ENCODE assay signal across 36 cellular contexts in genomic region chr1:151704246-151704645, GRCh38. TPM values are rescaled to one million over a fixed set of nuclear protein-coding genes. Genes with fewer than 3 reads are reported as not detected.
"Had no signal": no experiment of that assay in that cellular context is flagged by ENCODE, and none has a peak within 500 bp of the region (broad histone marks: within the 10 kb centered on the region; RNA-seq: fewer than 3 reads in every experiment).

No MANE protein-coding gene starts in this region.

- H3K27me3 ChIP-seq: esophagus muscularis mucosa, foreskin keratinocyte, gastroesophageal sphincter, heart left ventricle, hepatocyte, right atrium auricular region, stomach, thyroid gland had no signal

- H3K27ac ChIP-seq: coronary artery, esophagus muscularis mucosa, foreskin keratinocyte, gastroesophageal sphincter, heart left ventricle, hepatocyte, parathyroid adenoma, prostate gland, right atrium auricular region, stomach, thyroid gland had no signal

- DNase-seq: dermis blood vessel endothelial cell; effector memory CD4-positive, alpha-beta T cell; foreskin keratinocyte; heart left ventricle; kidney; naive B cell; stimulated activated CD4-positive, alpha-beta T cell treated with anti-CD3 and anti-CD28 coated beads, Interleukin-12 subunit alpha, Interleukin-12 subunit beta, amount 100 ng/mL, for 4 hours; stimulated activated CD4-positive, alpha-beta T cell treated with anti-CD3 and anti-CD28 coated beads, Interleukin-2, amount 100 ng/mL, for 24 hours; stimulated activated CD4-positive, alpha-beta T cell treated with anti-CD3 and anti-CD28 coated beads, Interleukin-4, amount 100 ng/mL, for 24 hours; stimulated activated naive CD4-positive, alpha-beta T cell treated with Interleukin-2 at 50 U/mL for 16 hours; stomach; thyroid gland; trophoblast cell had no signal

- H3K4me3 ChIP-seq: coronary artery, esophagus muscularis mucosa, gastroesophageal sphincter, heart left ventricle, hepatocyte, lung, prostate gland, right atrium auricular region, smooth muscle cell, stomach, thyroid gland had no signal

- H3K27ac Mint-ChIP-seq: memory B cell; natural killer cell treated with Interleukin-12 subunit alpha and Interleukin-12 subunit beta and Interleukin-15 and Interleukin-18, amount 100 ng/mL, for 72 hours had no signal

- H3K9me3 ChIP-seq: esophagus muscularis mucosa, gastroesophageal sphincter, heart left ventricle, prostate gland, right atrium auricular region, stomach, thyroid gland had no signal

- H3K27me3 Mint-ChIP-seq: natural killer cell treated with Interleukin-12 subunit alpha and Interleukin-12 subunit beta and Interleukin-15 and Interleukin-18, amount 100 ng/mL, for 72 hours had no signal

- ATAC-seq: foreskin keratinocyte; gastroesophageal sphincter; heart left ventricle; left lobe of liver; natural killer cell treated with Interleukin-12 subunit alpha and Interleukin-12 subunit beta and Interleukin-15 and Interleukin-18, amount 100 ng/mL, for 72 hours; sciatic nerve; stimulated activated effector memory CD8-positive, alpha-beta T cell treated with anti-CD3 and anti-CD28 coated beads, Interleukin-12 subunit alpha, Interleukin-12 subunit beta, amount 100 ng/mL, for 72 hours had no signal

- H3K9me3 Mint-ChIP-seq: memory B cell; naive B cell; natural killer cell treated with Interleukin-12 subunit alpha and Interleukin-12 subunit beta and Interleukin-15 and Interleukin-18, amount 100 ng/mL, for 72 hours; stimulated activated effector memory CD8-positive, alpha-beta T cell treated with anti-CD3 and anti-CD28 coated beads, Interleukin-12 subunit alpha, Interleukin-12 subunit beta, amount 100 ng/mL, for 72 hours had no signal

- H3K36me3 ChIP-seq: prostate gland had no signal

- H3K4me3 Mint-ChIP-seq: memory B cell; natural killer cell treated with Interleukin-12 subunit alpha and Interleukin-12 subunit beta and Interleukin-15 and Interleukin-18, amount 100 ng/mL, for 72 hours; stimulated activated effector memory CD8-positive, alpha-beta T cell treated with anti-CD3 and anti-CD28 coated beads, Interleukin-12 subunit alpha, Interleukin-12 subunit beta, amount 100 ng/mL, for 72 hours had no signal

RNA-seq across cellular contexts. Expression of gene CELF3, which starts 12.4 kb away (rescaled TPM):
- total RNA-seq: chondrocyte; dermis blood vessel endothelial cell; endothelial cell of umbilical vein; epithelial cell of proximal tubule; fibroblast of lung; foreskin keratinocyte; heart left ventricle; kidney; left lobe of liver; mononuclear cell; natural killer cell treated with Interleukin-12 subunit alpha and Interleukin-12 subunit beta and Interleukin-15 and Interleukin-18, amount 100 ng/mL, for 72 hours; omental fat pad; right atrium auricular region; smooth muscle cell; subcutaneous adipose tissue had no signal

RNA-seq across cellular contexts. Expression of gene RIIAD1, which starts 17.1 kb away (rescaled TPM):
- total RNA-seq: chondrocyte; dermis blood vessel endothelial cell; endothelial cell of umbilical vein; epithelial cell of proximal tubule; fibroblast of lung; foreskin keratinocyte; hepatocyte; kidney; left lobe of liver; liver; mononuclear cell; natural killer cell treated with Interleukin-12 subunit alpha and Interleukin-12 subunit beta and Interleukin-15 and Interleukin-18, amount 100 ng/mL, for 72 hours; omental fat pad; right atrium auricular region; smooth muscle cell; stomach; subcutaneous adipose tissue; thyroid gland; urinary bladder had no signal
